In genomic region chr3:172751188-172751571, GRCh38 we compare ENCODE assay signal across 7 cellular contexts. TPM values are rescaled to one million over a fixed set of nuclear protein-coding genes. Genes with fewer than 3 reads are reported as not detected.
DNase-seq lines count a peak whose midpoint lies in the region; ATAC-seq and TF ChIP-seq lines count a peak whose summit lies in the region.

No MANE protein-coding gene starts in this region.

- H3K27me3 ChIP-seq in DOHH2 (ENCODE audit: control insufficient read depth, low read length) (no peaks in the 10 kb centered on the region), right atrium auricular region (no peaks in the 10 kb centered on the region)

- POLR2A ChIA-PET in activated CD8-positive, alpha-beta T cell treated with anti-CD3 and anti-CD28 coated beads for 36 hours (lab: Charles Lee) = interaction anchor here (1.4 kb wide), 1 partner anchor 14 kb away, joined by 5 read pairs; no protein-coding TSS in a partner anchor

- no peaks in the 10 kb centered on the region for H3F3A ChIP-seq in DOHH2 (ENCODE audit: control insufficient read depth, insufficient read depth)

- peak overlapping the region; percentile 77 for H3K27ac ChIP-seq in DOHH2 (ENCODE audit: low read depth, low read length)
- peak overlapping the region; percentile 82 for H3K27ac ChIP-seq in right atrium auricular region

- no peaks in the 10 kb centered on the region for H3K27me3 Mint-ChIP-seq in activated CD8-positive, alpha-beta T cell treated with anti-CD3 and anti-CD28 coated beads for 36 hours

- H3K4me3 ChIP-seq in DOHH2 (ENCODE audit: low read length) (peak overlapping the region; percentile 95), LNCaP clone FGC (ENCODE audit: low read depth, low read length) (peak overlapping the region; percentile 93), right atrium auricular region (peak overlapping the region; percentile 75 to 87)

- no peaks in the 10 kb centered on the region for H3K9me2 ChIP-seq in DOHH2 (replicated peaks; ENCODE audit: control insufficient read depth, low read length)

- H3K4me2 ChIP-seq in DOHH2 (ENCODE audit: low read length) = peak overlapping the region; percentile 68

- H3K4me1 Mint-ChIP-seq in activated CD8-positive, alpha-beta T cell treated with anti-CD3 and anti-CD28 coated beads for 36 hours (ENCODE audit: low read depth) = peaks cover 13% of the 10 kb centered on the region

- CTCF ChIA-PET in activated CD8-positive, alpha-beta T cell treated with anti-CD3 and anti-CD28 coated beads for 36 hours (lab: Charles Lee) = interaction anchor here (0.8 to 3.6 kb wide), 5 partner anchors 38 to 532 kb away, joined by 3 to 13 read pairs (median 6); partner anchors contain the start of gene NCEH1

- peak; percentile 12 for ATAC-seq in GM19467 (IDR thresholded peaks at IDR 0.05; ENCODE audit: unreplicated experiment)
- no peak for ATAC-seq in activated CD8-positive, alpha-beta T cell treated with anti-CD3 and anti-CD28 coated beads for 36 hours
- ATAC-seq in GM18520 (IDR thresholded peaks at IDR 0.05; ENCODE audit: unreplicated experiment) = no peak

- H3K36me3 ChIP-seq in DOHH2 (ENCODE audit: control insufficient read depth, low read length) (peaks cover 48% of the 10 kb centered on the region), right atrium auricular region (no peaks in the 10 kb centered on the region)

- peak overlapping the region; percentile 89 for H3K4me3 Mint-ChIP-seq in activated CD8-positive, alpha-beta T cell treated with anti-CD3 and anti-CD28 coated beads for 36 hours

- H3K4me1 ChIP-seq in DOHH2 (ENCODE audit: control insufficient read depth, low read length) (peaks cover 24% of the 10 kb centered on the region), right atrium auricular region (peaks cover 0 to 7% of the 10 kb centered on the region in 2 donors)

- H3K9me3 Mint-ChIP-seq in activated CD8-positive, alpha-beta T cell treated with anti-CD3 and anti-CD28 coated beads for 36 hours = no peaks in the 10 kb centered on the region

- H3K9me3 ChIP-seq in DOHH2 (ENCODE audit: control insufficient read depth, insufficient read depth, low read length) (no peaks in the 10 kb centered on the region), right atrium auricular region (no peaks in the 10 kb centered on the region)

- DNase-seq in LNCaP clone FGC (ENCODE audit: low read depth) = no peak
- DNase-seq in activated CD8-positive, alpha-beta T cell treated with anti-CD3 and anti-CD28 coated beads for 36 hours = no peak
- DNase-seq in right atrium auricular region (ENCODE audit: low spot score) = no peak
- peak; percentile 29 for DNase-seq in renal cortical epithelial cell (ENCODE audit: low read depth)

- peak overlapping the region; percentile 98 for H3K27ac Mint-ChIP-seq in activated CD8-positive, alpha-beta T cell treated with anti-CD3 and anti-CD28 coated beads for 36 hours

- intact Hi-C loops in activated CD8-positive, alpha-beta T cell treated with anti-CD3 and anti-CD28 coated beads for 36 hours (cut with micrococcal nuclease) = no loop called here

- no peak for TF ChIP-seq CTCF in DOHH2 (IDR thresholded peaks at IDR 0.05; ENCODE audit: low read depth, low read length, poor library complexity, severe bottlenecking)
- TF ChIP-seq CTCF in LNCaP clone FGC (IDR thresholded peaks at IDR 0.05; ENCODE audit: control insufficient read depth, extremely low read depth, insufficient read depth) = no peak
- no peak for TF ChIP-seq CTCF in activated CD8-positive, alpha-beta T cell treated with anti-CD3 and anti-CD28 coated beads for 36 hours (IDR thresholded peaks at IDR 0.05)
- TF ChIP-seq CTCF in right atrium auricular region (IDR thresholded peaks at IDR 0.05) = no peak

- H3K36me3 Mint-ChIP-seq in activated CD8-positive, alpha-beta T cell treated with anti-CD3 and anti-CD28 coated beads for 36 hours (ENCODE audit: low read depth) = peaks cover 12% of the 10 kb centered on the region

- H3K79me2 ChIP-seq in DOHH2 (ENCODE audit: control insufficient read depth, low read length) = peaks cover 55% of the 10 kb centered on the region

- H4K20me1 ChIP-seq in DOHH2 (ENCODE audit: control insufficient read depth, insufficient read depth, low read depth, low read length) = no peaks in the 10 kb centered on the region

RNA-seq across cellular contexts. Expression of gene ECT2, which starts 0.7 kb away (rescaled TPM):
- 10 to 100 TPM; 27.1 to 29.8 TPM for total RNA-seq in activated CD8-positive, alpha-beta T cell treated with anti-CD3 and anti-CD28 coated beads for 36 hours
- total RNA-seq in right atrium auricular region (1 to 10 TPM; 2.2 to 4.2 TPM), renal cortical epithelial cell (61.1 and 107 TPM in 2 replicates)

RNA-seq across cellular contexts. Expression of gene NCEH1, which starts 40.3 kb away (rescaled TPM):
- 1 to 10 TPM; 2.8 to 3.4 TPM for total RNA-seq in activated CD8-positive, alpha-beta T cell treated with anti-CD3 and anti-CD28 coated beads for 36 hours
- total RNA-seq in right atrium auricular region (10 to 100 TPM; 14.3 to 21.1 TPM), renal cortical epithelial cell (57.2 and 95.7 TPM in 2 replicates)

Comparison
In these comparisons a context has a peak if more than half of its experiments do, and no peak if none do; other contexts are left out.
1. RNA of gene ECT2, which starts 0.7 kb away (total RNA-seq): 61.1 to 107 TPM in renal cortical epithelial cell and 27.1 to 29.8 TPM in activated CD8-positive, alpha-beta T cell treated with anti-CD3 and anti-CD28 coated beads for 36 hours; 2.2 to 4.2 TPM in right atrium auricular region; every median in the first group is over 4 times any median in the second.
2. Peak in every context shown above with its lines, with median percentiles within 50 percentile points of each other: H3K4me3 ChIP-seq.